ENCODE assay signal across 8 cellular contexts in genomic region chr1:154760469-154760933, GRCh38.
DNase-seq lines count a peak whose midpoint lies in the region; ATAC-seq and TF ChIP-seq lines count a peak whose summit lies in the region.

No MANE protein-coding gene starts in this region.

- H3K27ac ChIP-seq in HUES6 (ENCODE audit: low read depth, low read length) (no peak overlapping the region), left lung (no peak overlapping the region)

- H3K4me3 ChIP-seq in HUES6 (ENCODE audit: low read depth, low read length) = peak overlapping the region; percentile 72
- peak overlapping the region; percentile 18 to 30 for H3K4me3 ChIP-seq in left lung
- no peak overlapping the region for H3K4me3 ChIP-seq in MG63

- peak; percentile 96 for ATAC-seq in left lung
- ATAC-seq in GM18909 (IDR thresholded peaks at IDR 0.05; ENCODE audit: poor library complexity, unreplicated experiment) = no peak

- H3K9ac ChIP-seq in HUES6 (ENCODE audit: low read length) = peak overlapping the region; percentile 38

- peak; percentile 39 for DNase-seq in COR-L47 (lab: John Stamatoyannopoulos, UW)
- peak; percentile 88 for DNase-seq in activated CD4-positive, CD25-positive, alpha-beta regulatory T cell treated with anti-CD3 and anti-CD28 coated beads, Interleukin-2, amount 50 U/mL, for 72 hours
- peak; percentile 75 for DNase-seq in central memory CD4-positive, alpha-beta T cell
- DNase-seq in left lung = peak; percentile 65 to 95
- DNase-seq in stimulated activated CD8-positive, alpha-beta memory T cell treated with anti-CD3 and anti-CD28 coated beads, Interleukin-12 subunit alpha, Interleukin-12 subunit beta, amount 100 ng/mL, for 1 hour (ENCODE audit: low read depth) = peak; percentile 80
- no peak for DNase-seq in MG63

- H3K4me1 ChIP-seq in HUES6 (ENCODE audit: control insufficient read depth, insufficient read depth, low read length) (no peaks in the 10 kb centered on the region), left lung (peaks cover 2 to 16% of the 10 kb centered on the region in 2 donors)

- H3K27me3 ChIP-seq in HUES6 (ENCODE audit: control insufficient read depth, insufficient read depth, low read length) = peaks cover 23% of the 10 kb centered on the region
- peaks cover 6 to 65% of the 10 kb centered on the region in 2 donors for H3K27me3 ChIP-seq in left lung
- peaks cover 41% of the 10 kb centered on the region for H3K27me3 ChIP-seq in MG63

- H3K9me3 ChIP-seq in HUES6 (ENCODE audit: control insufficient read depth, insufficient read depth, low read depth, low read length) (no peaks in the 10 kb centered on the region), left lung (no peaks in the 10 kb centered on the region), MG63 (no peaks in the 10 kb centered on the region)

- H3K36me3 ChIP-seq in HUES6 (ENCODE audit: control insufficient read depth, insufficient read depth, low read length) = no peaks in the 10 kb centered on the region
- no peaks in the 10 kb centered on the region for H3K36me3 ChIP-seq in left lung
- no peaks in the 10 kb centered on the region for H3K36me3 ChIP-seq in MG63

- TF ChIP-seq CTCF in left lung (IDR thresholded peaks at IDR 0.05) = peak; percentile 55 to 76

- intact Hi-C loops in left lung (cut with DNase I) = no loop called here
